ENCODE assay signal across 1 cellular context in genomic region chr7:135170223-135170997, GRCh38.
TF ChIP-seq lines count a peak whose summit lies in the region.

Gene CYREN, minus strand, starts transcription at chr7:135170707. Its CDS starts 1,785 bp downstream, at chr7:135168922.

TF ChIP-seq in HepG2, 621 proteins besides CTCF, POLR2A, EP300 and RAD21 (continued from another document and continues in another):
- TF ChIP-seq ARID4A (CRISPR knock-in tag; IDR thresholded peaks at IDR 0.05; ENCODE audit: borderline replicate concordance) (peak; percentile 85), KLF12 (CRISPR knock-in tag; IDR thresholded peaks at IDR 0.05; ENCODE audit: borderline replicate concordance) (peak; percentile 58; the same call in 1 of the 2 replicates), ZSCAN9 (CRISPR knock-in tag; IDR thresholded peaks at IDR 0.05; ENCODE audit: borderline replicate concordance) (peak; percentile 10; the same call in 1 of the 2 replicates), ZNF672 (CRISPR knock-in tag; IDR thresholded peaks at IDR 0.05) (no peak), ZNF3 (CRISPR knock-in tag; IDR thresholded peaks at IDR 0.05) (no peak), ZNF569 (CRISPR knock-in tag; IDR thresholded peaks at IDR 0.05; ENCODE audit: borderline replicate concordance) (no peak), HOXA7 (CRISPR knock-in tag; IDR thresholded peaks at IDR 0.05) (no peak), CCAR2 (optimal IDR thresholded peaks at IDR 0.05; ENCODE audit: low read depth, low read length) (peak; percentile 34), ZNF33A (CRISPR knock-in tag; IDR thresholded peaks at IDR 0.05; ENCODE audit: borderline replicate concordance) (peak; percentile 8; the same call in 1 of the 2 replicates), BCL6 (CRISPR knock-in tag; IDR thresholded peaks at IDR 0.05) (peak; percentile 29; the same call in 1 of the 2 replicates), ZNF337 (CRISPR knock-in tag; IDR thresholded peaks at IDR 0.05; ENCODE audit: borderline replicate concordance, low read depth) (peak; percentile 95), TOE1 (CRISPR knock-in tag; IDR thresholded peaks at IDR 0.05) (no peak), PBX3 (CRISPR knock-in tag; IDR thresholded peaks at IDR 0.05; ENCODE audit: borderline replicate concordance) (no peak), SNAI1 (CRISPR knock-in tag; IDR thresholded peaks at IDR 0.05; ENCODE audit: borderline replicate concordance) (0 out of 2 replicates have a peak, but pooled peaks have one; percentile 69), FOXA3 (CRISPR knock-in tag; IDR thresholded peaks at IDR 0.05) (peak; percentile 44; the same call in 1 of the 2 replicates), ZNF253 (CRISPR knock-in tag; IDR thresholded peaks at IDR 0.05; ENCODE audit: borderline replicate concordance) (no peak), KAT7 (CRISPR knock-in tag; IDR thresholded peaks at IDR 0.05; ENCODE audit: borderline replicate concordance) (peak; percentile 83), NFE2 (CRISPR knock-in tag; IDR thresholded peaks at IDR 0.05) (no peak), ZMYM2 (CRISPR knock-in tag; IDR thresholded peaks at IDR 0.05) (peak; percentile 82), MAF1 (CRISPR knock-in tag; IDR thresholded peaks at IDR 0.05; ENCODE audit: borderline replicate concordance) (0 out of 2 replicates have a peak, but pooled peaks have one; percentile 33), SRF (IDR thresholded peaks at IDR 0.05; ENCODE audit: low read depth, low read length) (no peak), ZNF441 (CRISPR knock-in tag; IDR thresholded peaks at IDR 0.05; ENCODE audit: borderline replicate concordance) (peak; percentile 18; the same call in 1 of the 2 replicates), MEIS1 (CRISPR knock-in tag; IDR thresholded peaks at IDR 0.05; ENCODE audit: borderline replicate concordance) (no peak), ZBTB21 (CRISPR knock-in tag; IDR thresholded peaks at IDR 0.05) (no peak), STAG1 (CRISPR knock-in tag; IDR thresholded peaks at IDR 0.05) (peak; percentile 82), ZNF615 (CRISPR knock-in tag; IDR thresholded peaks at IDR 0.05; ENCODE audit: borderline replicate concordance) (no peak; the same call in 1 of the 2 replicates), MIER3 (CRISPR knock-in tag; IDR thresholded peaks at IDR 0.05; ENCODE audit: borderline replicate concordance) (peak; percentile 71), ZNF788 (CRISPR knock-in tag; IDR thresholded peaks at IDR 0.05; ENCODE audit: borderline replicate concordance) (peak; percentile 71; the same call in 1 of the 2 replicates), DNMT1 (CRISPR knock-in tag; IDR thresholded peaks at IDR 0.05) (no peak), LBX2 (CRISPR knock-in tag; IDR thresholded peaks at IDR 0.05; ENCODE audit: borderline replicate concordance) (no peak), ZNF577 (CRISPR knock-in tag; IDR thresholded peaks at IDR 0.05; ENCODE audit: borderline replicate concordance, low read depth) (no peak), SMYD3 (CRISPR knock-in tag; IDR thresholded peaks at IDR 0.05) (0 out of 2 replicates have a peak, but pooled peaks have one; percentile 25), ZBTB1 (CRISPR knock-in tag; IDR thresholded peaks at IDR 0.05; ENCODE audit: borderline replicate concordance) (no peak), ZNF317 (CRISPR knock-in tag; IDR thresholded peaks at IDR 0.05) (peak; percentile 58), ATF7 (IDR thresholded peaks at IDR 0.05) (no peak), ATF7 (CRISPR knock-in tag; IDR thresholded peaks at IDR 0.05) (peak; percentile 38; the same call in 1 of the 2 replicates), ZNF564 (CRISPR knock-in tag; IDR thresholded peaks at IDR 0.05) (peak; percentile 61; the same call in 1 of the 2 replicates), ZNF430 (CRISPR knock-in tag; IDR thresholded peaks at IDR 0.05) (peak; percentile 27; the same call in 1 of the 2 replicates), HNRNPLL (IDR thresholded peaks at IDR 0.05; ENCODE audit: low read depth, low read length, poor library complexity, severe bottlenecking) (peak; percentile 68), ZBTB20 (CRISPR knock-in tag; IDR thresholded peaks at IDR 0.05; ENCODE audit: borderline replicate concordance, low read depth) (peak; percentile 73; the same call in 1 of the 2 replicates), AHDC1 (CRISPR knock-in tag; IDR thresholded peaks at IDR 0.05; ENCODE audit: borderline replicate concordance) (no peak; the same call in none of the 2 replicates), NR2C2 (CRISPR knock-in tag; IDR thresholded peaks at IDR 0.05; ENCODE audit: borderline replicate concordance) (peak; percentile 92), ZNF589 (CRISPR knock-in tag; conservative IDR thresholded peaks at IDR 0.05) (peak; percentile 74; the same call in 1 of the 2 replicates)
- TF ChIP-seq, protein P1, sequence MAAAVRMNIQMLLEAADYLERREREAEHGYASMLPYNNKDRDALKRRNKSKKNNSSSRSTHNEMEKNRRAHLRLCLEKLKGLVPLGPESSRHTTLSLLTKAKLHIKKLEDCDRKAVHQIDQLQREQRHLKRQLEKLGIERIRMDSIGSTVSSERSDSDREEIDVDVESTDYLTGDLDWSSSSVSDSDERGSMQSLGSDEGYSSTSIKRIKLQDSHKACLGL (CRISPR knock-in tag; IDR thresholded peaks at IDR 0.05): peak; percentile 72
- TF ChIP-seq, protein P2, sequence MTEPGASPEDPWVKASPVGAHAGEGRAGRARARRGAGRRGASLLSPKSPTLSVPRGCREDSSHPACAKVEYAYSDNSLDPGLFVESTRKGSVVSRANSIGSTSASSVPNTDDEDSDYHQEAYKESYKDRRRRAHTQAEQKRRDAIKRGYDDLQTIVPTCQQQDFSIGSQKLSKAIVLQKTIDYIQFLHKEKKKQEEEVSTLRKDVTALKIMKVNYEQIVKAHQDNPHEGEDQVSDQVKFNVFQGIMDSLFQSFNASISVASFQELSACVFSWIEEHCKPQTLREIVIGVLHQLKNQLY (CRISPR knock-in tag; IDR thresholded peaks at IDR 0.05): no peak
- TF ChIP-seq, protein P3, sequence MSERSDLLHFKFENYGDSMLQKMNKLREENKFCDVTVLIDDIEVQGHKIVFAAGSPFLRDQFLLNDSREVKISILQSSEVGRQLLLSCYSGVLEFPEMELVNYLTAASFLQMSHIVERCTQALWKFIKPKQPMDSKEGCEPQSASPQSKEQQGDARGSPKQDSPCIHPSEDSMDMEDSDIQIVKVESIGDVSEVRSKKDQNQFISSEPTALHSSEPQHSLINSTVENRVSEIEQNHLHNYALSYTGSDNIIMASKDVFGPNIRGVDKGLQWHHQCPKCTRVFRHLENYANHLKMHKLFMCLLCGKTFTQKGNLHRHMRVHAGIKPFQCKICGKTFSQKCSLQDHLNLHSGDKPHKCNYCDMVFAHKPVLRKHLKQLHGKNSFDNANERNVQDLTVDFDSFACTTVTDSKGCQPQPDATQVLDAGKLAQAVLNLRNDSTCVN (CRISPR knock-in tag; IDR thresholded peaks at IDR 0.05; ENCODE audit: borderline replicate concordance): peak; percentile 57; the same call in 1 of the 2 replicates
- TF ChIP-seq, protein P4, sequence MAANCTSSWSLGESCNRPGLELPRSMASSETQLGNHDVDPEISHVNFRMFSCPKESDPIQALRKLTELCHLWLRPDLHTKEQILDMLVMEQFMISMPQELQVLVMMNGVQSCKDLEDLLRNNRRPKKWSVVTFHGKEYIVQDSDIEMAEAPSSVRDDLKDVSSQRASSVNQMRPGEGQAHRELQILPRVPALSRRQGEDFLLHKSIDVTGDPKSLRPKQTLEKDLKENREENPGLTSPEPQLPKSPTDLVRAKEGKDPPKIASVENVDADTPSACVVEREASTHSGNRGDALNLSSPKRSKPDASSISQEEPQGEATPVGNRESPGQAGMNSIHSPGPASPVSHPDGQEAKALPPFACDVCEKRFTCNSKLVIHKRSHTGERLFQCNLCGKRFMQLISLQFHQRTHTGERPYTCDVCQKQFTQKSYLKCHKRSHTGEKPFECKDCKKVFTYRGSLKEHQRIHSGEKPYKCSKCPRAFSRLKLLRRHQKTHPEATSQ (CRISPR knock-in tag; IDR thresholded peaks at IDR 0.05; ENCODE audit: borderline replicate concordance): 0 out of 2 replicates have a peak, but pooled peaks have one; percentile 45
